Comparison of ENCODE assay signal across 13 cellular contexts in genomic region chr5:54360089-54360488, GRCh38. TPM values are rescaled to one million over a fixed set of nuclear protein-coding genes. Genes with fewer than 3 reads are reported as not detected.
DNase-seq lines count a peak whose midpoint lies in the region; ATAC-seq and TF ChIP-seq lines count a peak whose summit lies in the region.
"Had no signal": no experiment of that assay in that cellular context is flagged by ENCODE, and none has a peak within 500 bp of the region (broad histone marks: within the 10 kb centered on the region; RNA-seq: fewer than 3 reads in every experiment).

No MANE protein-coding gene starts in this region.

- H3K27ac ChIP-seq in left lung = no peak overlapping the region
- H3K27ac ChIP-seq: esophagus squamous epithelium had no signal

- DNase-seq in AG10803 (ENCODE audit: low read depth) = peak; percentile 73
- peak; percentile 90 for DNase-seq in LHCN-M2 (ENCODE audit: low read depth)
- peak; percentile 75 for DNase-seq in epithelial cell of esophagus (ENCODE audit: low read depth)
- DNase-seq in left kidney (ENCODE audit: low read depth, low spot score) = peak; percentile 21
- no peak for DNase-seq in left lung
- no peak for DNase-seq in posterior cingulate gyrus
- DNase-seq in NCI-H1930 (lab: John Stamatoyannopoulos, UW) = no peak
- no peak for DNase-seq in HEK293T (ENCODE audit: extremely low spot score)
- DNase-seq: amygdala; esophagus squamous epithelium; Karpas-422; NCI-H2227 treated with DMSO at 0.1 percent for 48 hours; stimulated activated naive CD4-positive, alpha-beta T cell had no signal

- peaks cover 0 to 6% of the 10 kb centered on the region in 2 donors for H3K4me1 ChIP-seq in left lung
- H3K4me1 ChIP-seq: esophagus squamous epithelium had no signal

- H3K9me3 ChIP-seq in left lung = peaks cover 0 to 4% of the 10 kb centered on the region in 2 donors
- H3K9me3 ChIP-seq: esophagus squamous epithelium had no signal

- no peaks in the 10 kb centered on the region for H3K27me3 ChIP-seq in left lung
- H3K27me3 ChIP-seq: esophagus squamous epithelium had no signal

- POLR2A ChIA-PET in HEK293T (lab: Yijun Ruan, JAX) = no interaction called here

- H3K36me3 ChIP-seq in left lung = no peaks in the 10 kb centered on the region
- H3K36me3 ChIP-seq: esophagus squamous epithelium had no signal

- TF ChIP-seq CTCF in AG10803 (conservative IDR thresholded peaks at IDR 0.05; ENCODE audit: low read length) (no peak), epithelial cell of esophagus (IDR thresholded peaks at IDR 0.05; ENCODE audit: insufficient read depth, low read depth, low read length, missing control alignments) (no peak), left lung (IDR thresholded peaks at IDR 0.05) (no peak)

- H3K4me3 ChIP-seq in AG10803 (ENCODE audit: low read length) = no peak overlapping the region
- no peak overlapping the region for H3K4me3 ChIP-seq in epithelial cell of esophagus (ENCODE audit: low read length)
- no peak overlapping the region for H3K4me3 ChIP-seq in left lung
- H3K4me3 ChIP-seq: esophagus squamous epithelium had no signal

- ATAC-seq in left lung = no peak

- CTCF ChIA-PET in HEK293T (lab: Yijun Ruan, JAX) = no interaction called here

- intact Hi-C loops in left lung (cut with DNase I) = no loop called here
- intact Hi-C loops in posterior cingulate gyrus (cut with DNase I) = no loop called here

TF ChIP-seq in HEK293T, 16 proteins besides CTCF, POLR2A, EP300 and RAD21:
- no peak for TF ChIP-seq PKNOX1 (IDR thresholded peaks at IDR 0.05)
- no peak for TF ChIP-seq ZNF384 (IDR thresholded peaks at IDR 0.05)
- no peak for TF ChIP-seq NFRKB (IDR thresholded peaks at IDR 0.05)
- TF ChIP-seq FOXM1 (IDR thresholded peaks at IDR 0.05; ENCODE audit: borderline replicate concordance) = no peak
- TF ChIP-seq FOXK2 (IDR thresholded peaks at IDR 0.05) = no peak
- no peak for TF ChIP-seq SUZ12 (IDR thresholded peaks at IDR 0.05)
- TF ChIP-seq TARDBP (IDR thresholded peaks at IDR 0.05) = no peak
- TF ChIP-seq ARNT (IDR thresholded peaks at IDR 0.05) = no peak
- no peak for TF ChIP-seq LEF1 (IDR thresholded peaks at IDR 0.05; ENCODE audit: borderline replicate concordance)
- TF ChIP-seq FOXA1 (IDR thresholded peaks at IDR 0.05) = no peak
- TF ChIP-seq ELF4 (IDR thresholded peaks at IDR 0.05) = no peak
- TF ChIP-seq HDGF (IDR thresholded peaks at IDR 0.05; ENCODE audit: borderline replicate concordance) = no peak
- no peak for TF ChIP-seq BHLHE40 (IDR thresholded peaks at IDR 0.05; ENCODE audit: borderline replicate concordance)
- TF ChIP-seq L3MBTL2 (conservative IDR thresholded peaks at IDR 0.05) = no peak
- TF ChIP-seq CTBP1 (IDR thresholded peaks at IDR 0.05; ENCODE audit: borderline replicate concordance) = no peak
- no peak for TF ChIP-seq SP1 (IDR thresholded peaks at IDR 0.05)
TF ChIP-seq in HEK293T: peak in this region for 0.

RNA-seq across cellular contexts. Expression of gene ARL15, which starts 49.7 kb away (rescaled TPM):
- total RNA-seq in LHCN-M2 (2014; rRNA removed) = 8.7 and 11.2 TPM in 2 replicates
- 7.3 TPM for polyA plus RNA-seq in LHCN-M2 (2012)
- 10 to 100 TPM; 20.2 to 24.9 TPM for total RNA-seq in left lung

Comparison
In these comparisons a context has a peak if more than half of its experiments do, and no peak if none do; other contexts are left out.
1. DNase-seq: peak in AG10803 (single experiment), LHCN-M2 (single experiment), epithelial cell of esophagus (single experiment) and left kidney (single experiment); none in left lung (0 of 2), posterior cingulate gyrus (0 of 10), NCI-H1930 (0 of 2) and HEK293T (single experiment).